ENCODE assay signal across 26 cellular contexts in the genomic region with DNA sequence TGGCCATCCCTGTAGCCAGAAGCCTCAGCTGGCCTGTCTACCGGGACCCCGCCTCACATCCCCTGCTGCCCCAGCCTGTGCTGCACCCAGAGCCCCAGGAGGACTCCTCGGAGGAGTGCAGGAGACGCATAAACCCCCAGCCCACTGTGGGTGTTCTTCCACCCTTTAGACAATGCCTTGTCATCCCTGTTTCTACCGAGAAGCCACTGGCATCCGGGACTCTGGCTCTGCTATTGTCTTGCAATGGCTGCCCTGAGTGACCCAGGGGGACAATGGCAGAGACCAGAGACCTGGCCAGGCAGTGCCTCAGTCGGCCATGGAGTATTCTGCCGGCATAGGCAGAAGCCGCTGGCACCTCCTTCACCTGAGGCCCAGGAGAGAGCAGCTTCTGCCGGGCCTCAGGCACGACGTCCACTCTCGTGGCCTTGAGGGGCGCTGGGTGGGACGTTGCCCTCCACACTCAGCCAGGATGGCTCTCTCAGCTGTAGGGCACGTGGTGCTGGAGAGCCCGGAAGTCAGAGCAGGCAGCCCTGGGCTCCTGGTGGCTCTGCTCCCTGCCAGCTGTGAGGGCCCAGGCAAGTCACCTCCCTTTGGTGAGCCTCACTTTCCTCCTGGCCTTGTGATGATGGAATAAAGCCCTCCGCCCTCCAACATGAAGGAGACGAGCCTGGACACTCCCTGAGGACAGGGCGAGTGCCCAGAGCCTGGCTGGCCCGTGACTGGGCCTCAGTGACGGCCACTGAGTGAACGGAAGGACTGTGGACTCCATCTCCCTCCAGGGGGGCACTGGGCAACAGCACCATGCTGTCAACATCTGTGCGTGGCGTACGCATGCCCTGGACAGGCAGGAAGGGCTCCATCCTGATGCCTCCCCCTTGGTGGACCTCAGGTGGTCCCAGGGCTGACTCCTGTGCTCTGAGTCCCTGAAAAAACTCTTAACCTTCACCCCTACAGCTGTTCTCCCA. TPM values are rescaled to one million over a fixed set of nuclear protein-coding genes. Genes with fewer than 3 reads are reported as not detected.
DNase-seq lines count a peak whose midpoint lies in the region; ATAC-seq and TF ChIP-seq lines count a peak whose summit lies in the region.
"Had no signal": no experiment of that assay in that cellular context is flagged by ENCODE, and none has a peak within 500 bp of the region (broad histone marks: within the 10 kb centered on the region; RNA-seq: fewer than 3 reads in every experiment).

No MANE protein-coding gene starts in this region.

- H2AFZ ChIP-seq in osteoblast (ENCODE audit: low read length), result no peak overlapping the region

- no peaks in the 10 kb centered on the region for H3K4me1 Mint-ChIP-seq in dendritic cell treated with granulocyte-macrophage colony-stimulating factor and Interleukin-4, amounts not matched to agents 40 ng/mL and 50 ng/mL, for 4 days (ENCODE audit: low read depth)

- no peaks in the 10 kb centered on the region for H3K4me1 ChIP-seq in osteoblast (ENCODE audit: insufficient read depth, low read length)
- H3K4me1 ChIP-seq: body of pancreas, gastrocnemius medialis, lower lobe of right lung, vagina had no signal

- no peak overlapping the region for H3K27ac ChIP-seq in osteoblast (ENCODE audit: low read depth, low read length)
- H3K27ac ChIP-seq: body of pancreas, gastrocnemius medialis, lower lobe of right lung, skin epidermis, vagina had no signal

- no peak for TF ChIP-seq CTCF in osteoblast (IDR thresholded peaks at IDR 0.05; ENCODE audit: extremely low read depth, low read depth, low read length)

- no peaks in the 10 kb centered on the region for H3K27me3 ChIP-seq in osteoblast (ENCODE audit: insufficient read depth, low read length)
- H3K27me3 ChIP-seq: body of pancreas, gastrocnemius medialis, vagina had no signal

- peaks cover 94% of the 10 kb centered on the region for H3K36me3 Mint-ChIP-seq in dendritic cell treated with granulocyte-macrophage colony-stimulating factor and Interleukin-4, amounts not matched to agents 40 ng/mL and 50 ng/mL, for 4 days (ENCODE audit: low read depth)

- no peaks in the 10 kb centered on the region for H3K79me2 ChIP-seq in osteoblast (ENCODE audit: insufficient read depth, low read length)

- peak overlapping the region; percentile 36 for H3K27ac Mint-ChIP-seq in dendritic cell treated with granulocyte-macrophage colony-stimulating factor and Interleukin-4, amounts not matched to agents 40 ng/mL and 50 ng/mL, for 4 days
- H3K27ac Mint-ChIP-seq: stimulated activated naive CD8-positive, alpha-beta T cell treated with anti-CD3 and anti-CD28 coated beads, Interleukin-15, Interleukin-2, amounts not matched to agents 100 ng/mL and 50 ng/mL, for 24 hours had no signal

- intact Hi-C loops in Right ventricle myocardium superior (cut with DNase I), result no loop called here
- intact Hi-C loops in left ventricle myocardium superior (cut with micrococcal nuclease), result no loop called here
- intact Hi-C loops in dendritic cell treated with granulocyte-macrophage colony-stimulating factor and Interleukin-4, amounts not matched to agents 40 ng/mL and 50 ng/mL, for 4 days (cut with micrococcal nuclease), result no loop called here

- no peak overlapping the region for H3K4me3 ChIP-seq in osteoblast (ENCODE audit: insufficient read depth, low read length)
- H3K4me3 ChIP-seq: body of pancreas, gastrocnemius medialis, GM12878, lower lobe of right lung, skin epidermis, vagina had no signal

- H3K4me3 Mint-ChIP-seq in dendritic cell treated with granulocyte-macrophage colony-stimulating factor and Interleukin-4, amounts not matched to agents 40 ng/mL and 50 ng/mL, for 4 days, result no peak overlapping the region
- H3K4me3 Mint-ChIP-seq: activated T-cell treated with anti-CD3 and anti-CD28 coated beads, Interleukin-2, amount 50 U/mL, for 4 hours; CD8-positive, alpha-beta memory T cell; naive thymus-derived CD4-positive, alpha-beta T cell; stimulated activated naive CD8-positive, alpha-beta T cell treated with anti-CD3 and anti-CD28 coated beads, Interleukin-15, Interleukin-2, amounts not matched to agents 100 ng/mL and 50 ng/mL, for 24 hours had no signal

- DNase-seq in Right ventricle myocardium superior (peak; percentile 17), left ventricle myocardium superior (no peak), osteoblast (ENCODE audit: insufficient read length, low spot score, missing footprints) (peak; percentile 66), NK-92 (lab: John Stamatoyannopoulos, UW; ENCODE audit: unreplicated experiment) (no peak)
- DNase-seq in stimulated activated CD4-positive, alpha-beta T cell treated with anti-CD3 and anti-CD28 coated beads, Interleukin-4, amount 100 ng/mL, for 4 hours, result no peak
- DNase-seq: activated T-cell treated with anti-CD3 and anti-CD28 coated beads, Interleukin-2, amount 50 U/mL, for 4 hours; body of pancreas; CD8-positive, alpha-beta memory T cell; cerebellar nuclear complex; DMS 273 treated with DMSO at 0.1 percent for 48 hours; KBM-7; lower lobe of right lung; naive thymus-derived CD4-positive, alpha-beta T cell; NCI-H1092 treated with DMSO at 0.1 percent for 48 hours; NCI-H1694 treated with DMSO at 0.1 percent for 48 hours; NCI-H446; NCI-H748 treated with DMSO at 0.1 percent for 48 hours; SHP77 had no signal

- ATAC-seq in Right ventricle myocardium superior (ENCODE audit: poor library complexity), result no peak
- no peak for ATAC-seq in left ventricle myocardium superior
- no peak for ATAC-seq in GM18868 (IDR thresholded peaks at IDR 0.05; ENCODE audit: unreplicated experiment)
- ATAC-seq: activated T-cell treated with anti-CD3 and anti-CD28 coated beads, Interleukin-2, amount 50 U/mL, for 4 hours; body of pancreas; gastrocnemius medialis; GM12878; lower lobe of right lung; naive thymus-derived CD4-positive, alpha-beta T cell; Panc1 had no signal

- H3K27me3 Mint-ChIP-seq in dendritic cell treated with granulocyte-macrophage colony-stimulating factor and Interleukin-4, amounts not matched to agents 40 ng/mL and 50 ng/mL, for 4 days, result no peaks in the 10 kb centered on the region
- H3K27me3 Mint-ChIP-seq: CD8-positive, alpha-beta memory T cell; naive thymus-derived CD4-positive, alpha-beta T cell; stimulated activated naive CD8-positive, alpha-beta T cell treated with anti-CD3 and anti-CD28 coated beads, Interleukin-15, Interleukin-2, amounts not matched to agents 100 ng/mL and 50 ng/mL, for 24 hours had no signal

- H3K4me2 ChIP-seq in osteoblast (ENCODE audit: insufficient read depth, low read length), result no peak overlapping the region

- no peaks in the 10 kb centered on the region for H3K9me3 Mint-ChIP-seq in dendritic cell treated with granulocyte-macrophage colony-stimulating factor and Interleukin-4, amounts not matched to agents 40 ng/mL and 50 ng/mL, for 4 days
- H3K9me3 Mint-ChIP-seq: activated T-cell treated with anti-CD3 and anti-CD28 coated beads, Interleukin-2, amount 50 U/mL, for 4 hours; CD8-positive, alpha-beta memory T cell; stimulated activated naive CD8-positive, alpha-beta T cell treated with anti-CD3 and anti-CD28 coated beads, Interleukin-15, Interleukin-2, amounts not matched to agents 100 ng/mL and 50 ng/mL, for 24 hours had no signal

- no peaks in the 10 kb centered on the region for H3K9me3 ChIP-seq in osteoblast (ENCODE audit: low read depth, low read length)
- H3K9me3 ChIP-seq: body of pancreas, gastrocnemius medialis, lower lobe of right lung, vagina had no signal

- H3K36me3 ChIP-seq in osteoblast (ENCODE audit: insufficient read depth, low read length), result peaks cover 6% of the 10 kb centered on the region

- no peaks in the 10 kb centered on the region for H4K20me1 ChIP-seq in osteoblast (ENCODE audit: insufficient read depth, low read length)

RNA-seq across cellular contexts. Expression of gene TRAFD1, which starts 41.0 kb away (rescaled TPM):
- total RNA-seq in Right ventricle myocardium superior (17.4 TPM), left ventricle myocardium superior (18.7 TPM), osteoblast (39.8 and 40.5 TPM in 2 replicates)

RNA-seq across cellular contexts. Expression of gene NAA25, which starts 57.8 kb away (rescaled TPM):
- total RNA-seq in Right ventricle myocardium superior (14.7 TPM), left ventricle myocardium superior (17.8 TPM), osteoblast (20.0 and 20.6 TPM in 2 replicates)

Comparison
In these comparisons a context has a peak if more than half of its experiments do, and no peak if none do; other contexts are left out.
1. DNase-seq: peak in Right ventricle myocardium superior (single experiment) and osteoblast (single experiment); none in left ventricle myocardium superior (single experiment), stimulated activated CD4-positive, alpha-beta T cell treated with anti-CD3 and anti-CD28 coated beads, Interleukin-4, amount 100 ng/mL, for 4 hours (0 of 2) and NK-92 (single experiment).